In the genomic region with DNA sequence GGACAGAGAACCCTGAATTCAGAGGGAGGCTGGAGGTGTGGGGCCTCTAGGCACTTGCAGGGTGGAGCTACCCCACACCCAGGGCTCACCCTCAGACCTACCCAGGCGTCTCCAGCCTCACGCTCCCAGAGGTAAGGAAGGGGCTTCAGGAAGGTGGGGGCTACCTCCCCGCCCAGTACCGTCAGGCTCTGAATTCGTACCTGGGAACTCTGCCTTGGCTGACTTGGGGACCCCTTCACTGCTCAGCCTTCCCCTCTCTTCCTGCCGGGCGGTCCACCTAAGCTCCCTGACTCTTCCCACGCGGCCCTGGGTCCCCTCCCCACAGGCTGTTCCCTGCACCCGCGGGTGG, we compare ENCODE assay signal across 10 cellular contexts. TPM values are rescaled to one million over a fixed set of nuclear protein-coding genes. Genes with fewer than 3 reads are reported as not detected.
DNase-seq lines count a peak whose midpoint lies in the region; ATAC-seq and TF ChIP-seq lines count a peak whose summit lies in the region.
"Had no signal": no experiment of that assay in that cellular context is flagged by ENCODE, and none has a peak within 500 bp of the region (broad histone marks: within the 10 kb centered on the region; RNA-seq: fewer than 3 reads in every experiment).

No MANE protein-coding gene starts in this region.

- H3K4me1 ChIP-seq in ES-I3 (ENCODE audit: insufficient read depth, low read length): no peaks in the 10 kb centered on the region
- no peaks in the 10 kb centered on the region for H3K4me1 ChIP-seq in right cardiac atrium (ENCODE audit: control insufficient read depth, insufficient read depth, low read length)
- H3K4me1 ChIP-seq: HAP-1 had no signal

- H3K9me3 ChIP-seq in ES-I3 (ENCODE audit: control insufficient read depth, insufficient read depth, low read length): no peaks in the 10 kb centered on the region; the same call in 1 of the 2 replicates
- H3K9me3 ChIP-seq in right cardiac atrium (ENCODE audit: control insufficient read depth, low read length): no peaks in the 10 kb centered on the region
- H3K9me3 ChIP-seq: HAP-1 had no signal

- no peaks in the 10 kb centered on the region for H3K27me3 ChIP-seq in right cardiac atrium (ENCODE audit: control insufficient read depth, insufficient read depth)

- WGBS in right cardiac atrium: 31% methylated on average over 11 of the region's 11 CpGs

- H3K36me3 ChIP-seq in ES-I3 (ENCODE audit: insufficient read depth, low read length): no peaks in the 10 kb centered on the region
- H3K36me3 ChIP-seq: HAP-1 had no signal

- peaks cover 38% of the 10 kb centered on the region for H3K27me3 Mint-ChIP-seq in activated CD8-positive, alpha-beta T cell treated with anti-CD3 and anti-CD28 coated beads for 36 hours

- no peak overlapping the region for H3K27ac ChIP-seq in right cardiac atrium (ENCODE audit: low read length)

- H3K27ac Mint-ChIP-seq in activated CD8-positive, alpha-beta T cell treated with anti-CD3 and anti-CD28 coated beads for 36 hours: no peak overlapping the region

- H3K4me3 ChIP-seq in right cardiac atrium (ENCODE audit: low read length) (peak overlapping the region; percentile 33), retinal pigment epithelial cell (ENCODE audit: low read length) (peak overlapping the region; percentile 48)
- H3K4me3 ChIP-seq: HAP-1 had no signal

- no peaks in the 10 kb centered on the region for H3K36me3 Mint-ChIP-seq in activated CD8-positive, alpha-beta T cell treated with anti-CD3 and anti-CD28 coated beads for 36 hours (ENCODE audit: low read depth)

- intact Hi-C loops in activated CD8-positive, alpha-beta T cell treated with anti-CD3 and anti-CD28 coated beads for 36 hours (cut with micrococcal nuclease): no loop called here
- intact Hi-C loops in right cardiac atrium (cut with DNase I): no loop called here

- no peaks in the 10 kb centered on the region for H3K9me3 Mint-ChIP-seq in activated CD8-positive, alpha-beta T cell treated with anti-CD3 and anti-CD28 coated beads for 36 hours

- peak; percentile 17 for TF ChIP-seq CTCF in activated CD8-positive, alpha-beta T cell treated with anti-CD3 and anti-CD28 coated beads for 36 hours (IDR thresholded peaks at IDR 0.05)
- no peak for TF ChIP-seq CTCF in retinal pigment epithelial cell (conservative IDR thresholded peaks at IDR 0.05; ENCODE audit: low read depth, low read length)

- peak overlapping the region; percentile 73 for H3K4me3 Mint-ChIP-seq in activated CD8-positive, alpha-beta T cell treated with anti-CD3 and anti-CD28 coated beads for 36 hours

- no peak for DNase-seq in activated CD8-positive, alpha-beta T cell treated with anti-CD3 and anti-CD28 coated beads for 36 hours
- no peak for DNase-seq in right cardiac atrium
- no peak for DNase-seq in retinal pigment epithelial cell (ENCODE audit: low read depth)
- DNase-seq in NCI-H2107 (lab: John Stamatoyannopoulos, UW): no peak
- DNase-seq in NOMO-1 treated with DMSO at 0.1 percent for 48 hours (lab: John Stamatoyannopoulos, UW; ENCODE audit: unreplicated experiment): no peak
- no peak for DNase-seq in DMS53 (lab: John Stamatoyannopoulos, UW)
- DNase-seq: stimulated activated CD4-positive, alpha-beta T cell treated with anti-CD3 and anti-CD28 coated beads, Interleukin-1b, Interleukin-23, amount 100 ng/mL, for 48 hours had no signal

- peaks cover 2% of the 10 kb centered on the region for H3K4me1 Mint-ChIP-seq in activated CD8-positive, alpha-beta T cell treated with anti-CD3 and anti-CD28 coated beads for 36 hours (ENCODE audit: low read depth)

- ATAC-seq in activated CD8-positive, alpha-beta T cell treated with anti-CD3 and anti-CD28 coated beads for 36 hours: no peak
- ATAC-seq in right cardiac atrium (peak in 1 of 2 donors; percentile 16), GM18868 (IDR thresholded peaks at IDR 0.05; ENCODE audit: unreplicated experiment) (no peak)

- H3K9ac ChIP-seq in ES-I3 (ENCODE audit: low read depth, low read length): peak overlapping the region; percentile 70

- POLR2A ChIA-PET in activated CD8-positive, alpha-beta T cell treated with anti-CD3 and anti-CD28 coated beads for 36 hours (lab: Charles Lee): interaction anchor here (1.0 kb wide), 1 partner anchor 142 kb away, joined by 3 read pairs; no protein-coding TSS in a partner anchor

- CTCF ChIA-PET in activated CD8-positive, alpha-beta T cell treated with anti-CD3 and anti-CD28 coated beads for 36 hours (lab: Charles Lee): interaction anchor here (1.4 kb wide), 1 partner anchor 13 kb away, joined by 3 read pairs; no protein-coding TSS in a partner anchor

RNA-seq across cellular contexts. Expression of a gene that starts 28.5 kb away (rescaled TPM):
- 10 to 100 TPM; 20.4 to 22.4 TPM for total RNA-seq in activated CD8-positive, alpha-beta T cell treated with anti-CD3 and anti-CD28 coated beads for 36 hours
- 10 to 100 TPM; 20.6 to 30.2 (median 26.6) TPM for total RNA-seq in right cardiac atrium
- 11.2 TPM for polyA plus RNA-seq in right cardiac atrium
